Comparison of ENCODE assay signal across 26 cellular contexts in genomic region chr7:112184455-112184854, GRCh38.
"Had no signal": no experiment of that assay in that cellular context is flagged by ENCODE, and none has a peak within 500 bp of the region (broad histone marks: within the 10 kb centered on the region; RNA-seq: fewer than 3 reads in every experiment).

No MANE protein-coding gene starts in this region.

- H3K36me3 Mint-ChIP-seq: activated CD8-positive, alpha-beta memory T cell treated with anti-CD3 and anti-CD28 coated beads, Interleukin-2, amount 10 ng/mL, durations not matched to agents 7 days and 5 days; naive thymus-derived CD4-positive, alpha-beta T cell; T-cell had no signal

- H3K4me1 Mint-ChIP-seq: activated CD4-positive, alpha-beta T cell treated with anti-CD3 and anti-CD28 coated beads, Interleukin-2, amount 10 ng/mL, durations not matched to agents 7 days and 5 days; activated CD8-positive, alpha-beta memory T cell treated with anti-CD3 and anti-CD28 coated beads, Interleukin-2, amount 10 ng/mL, durations not matched to agents 7 days and 5 days; activated naive CD8-positive, alpha-beta T cell treated with anti-CD3 and anti-CD28 coated beads, Interleukin-2, amount 50 U/mL, for 24 hours; naive thymus-derived CD4-positive, alpha-beta T cell; T-cell had no signal

- H3K27ac ChIP-seq: body of pancreas, cardiac muscle cell, esophagus muscularis mucosa, lower lobe of right lung, thyroid gland, WERI-Rb-1 had no signal

- ATAC-seq: activated CD8-positive, alpha-beta memory T cell treated with anti-CD3 and anti-CD28 coated beads, Interleukin-2, amount 10 ng/mL, durations not matched to agents 7 days and 5 days; activated CD8-positive, alpha-beta T cell treated with anti-CD3 and anti-CD28 coated beads for 36 hours; activated naive CD8-positive, alpha-beta T cell treated with anti-CD3 and anti-CD28 coated beads, Interleukin-2, amount 50 U/mL, for 24 hours; body of pancreas; lower lobe of right lung; T-cell had no signal

- H3K9me3 Mint-ChIP-seq: activated CD4-positive, alpha-beta T cell treated with anti-CD3 and anti-CD28 coated beads, Interleukin-2, amount 10 ng/mL, durations not matched to agents 7 days and 5 days; activated CD8-positive, alpha-beta T cell treated with anti-CD3 and anti-CD28 coated beads for 36 hours; activated naive CD8-positive, alpha-beta T cell treated with anti-CD3 and anti-CD28 coated beads, Interleukin-2, amount 50 U/mL, for 24 hours; activated T-helper 1 cell treated with anti-CD3 and anti-CD28 coated beads, Interleukin-12 subunit alpha, Interleukin-12 subunit beta, Interleukin-2, Interleukin-4 antibody, amounts not matched to agents 30 ng/mL and 10 ng/mL and 1 ng/mL, durations not matched to agents 14 hours and 24 hours and 36 hours; naive thymus-derived CD4-positive, alpha-beta T cell; neural crest cell; T-cell had no signal

- H3K4me3 Mint-ChIP-seq: activated CD4-positive, alpha-beta T cell treated with anti-CD3 and anti-CD28 coated beads, Interleukin-2, amount 10 ng/mL, durations not matched to agents 7 days and 5 days; activated CD8-positive, alpha-beta memory T cell treated with anti-CD3 and anti-CD28 coated beads, Interleukin-2, amount 10 ng/mL, durations not matched to agents 7 days and 5 days; activated CD8-positive, alpha-beta T cell treated with anti-CD3 and anti-CD28 coated beads for 36 hours; activated naive CD8-positive, alpha-beta T cell treated with anti-CD3 and anti-CD28 coated beads, Interleukin-2, amount 50 U/mL, for 24 hours; activated T-helper 1 cell treated with anti-CD3 and anti-CD28 coated beads, Interleukin-12 subunit alpha, Interleukin-12 subunit beta, Interleukin-2, Interleukin-4 antibody, amounts not matched to agents 30 ng/mL and 10 ng/mL and 1 ng/mL, durations not matched to agents 14 hours and 24 hours and 36 hours; naive thymus-derived CD4-positive, alpha-beta T cell; neural crest cell; T-cell had no signal

- H3K27ac Mint-ChIP-seq: activated CD4-positive, alpha-beta T cell treated with anti-CD3 and anti-CD28 coated beads, Interleukin-2, amount 10 ng/mL, durations not matched to agents 7 days and 5 days; activated CD8-positive, alpha-beta T cell treated with anti-CD3 and anti-CD28 coated beads for 36 hours; activated naive CD8-positive, alpha-beta T cell treated with anti-CD3 and anti-CD28 coated beads, Interleukin-2, amount 50 U/mL, for 24 hours; activated T-helper 1 cell treated with anti-CD3 and anti-CD28 coated beads, Interleukin-12 subunit alpha, Interleukin-12 subunit beta, Interleukin-2, Interleukin-4 antibody, amounts not matched to agents 30 ng/mL and 10 ng/mL and 1 ng/mL, durations not matched to agents 14 hours and 24 hours and 36 hours; T-cell had no signal

- FAIRE-seq: frontal cortex, TTC549 had no signal

- DNase-seq: activated CD4-positive, alpha-beta T cell treated with anti-CD3 and anti-CD28 coated beads, Interleukin-2, amount 10 ng/mL, durations not matched to agents 7 days and 5 days; activated CD4-positive, CD25-positive, alpha-beta regulatory T cell treated with anti-CD3 and anti-CD28 coated beads, Interleukin-2, amount 50 U/mL, for 72 hours; activated CD8-positive, alpha-beta memory T cell treated with anti-CD3 and anti-CD28 coated beads, Interleukin-2, amount 10 ng/mL, durations not matched to agents 7 days and 5 days; activated CD8-positive, alpha-beta T cell treated with anti-CD3 and anti-CD28 coated beads for 36 hours; activated gamma-delta T cell; activated naive CD4-positive, alpha-beta T cell treated with anti-CD3 and anti-CD28 coated beads, Interleukin-2, amount 50 U/mL, for 16 hours; activated naive CD8-positive, alpha-beta T cell treated with anti-CD3 and anti-CD28 coated beads, Interleukin-2, amount 50 U/mL, for 24 hours; body of pancreas; dermis blood vessel endothelial cell; effector memory CD4-positive, alpha-beta T cell; islet precursor cell; lower lobe of right lung; naive thymus-derived CD4-positive, alpha-beta T cell; retina; stimulated activated CD4-positive, alpha-beta T cell treated with anti-CD3 and anti-CD28 coated beads, Interleukin-2, amount 100 ng/mL, for 48 hours; stimulated activated CD8-positive, alpha-beta memory T cell treated with anti-CD3 and anti-CD28 coated beads, Interleukin-4, amount 100 ng/mL, for 48 hours; stimulated activated naive CD4-positive, alpha-beta T cell; T-cell; thyroid gland; WERI-Rb-1 had no signal
